ENCODE assay signal across 1 cellular context in the genomic region with DNA sequence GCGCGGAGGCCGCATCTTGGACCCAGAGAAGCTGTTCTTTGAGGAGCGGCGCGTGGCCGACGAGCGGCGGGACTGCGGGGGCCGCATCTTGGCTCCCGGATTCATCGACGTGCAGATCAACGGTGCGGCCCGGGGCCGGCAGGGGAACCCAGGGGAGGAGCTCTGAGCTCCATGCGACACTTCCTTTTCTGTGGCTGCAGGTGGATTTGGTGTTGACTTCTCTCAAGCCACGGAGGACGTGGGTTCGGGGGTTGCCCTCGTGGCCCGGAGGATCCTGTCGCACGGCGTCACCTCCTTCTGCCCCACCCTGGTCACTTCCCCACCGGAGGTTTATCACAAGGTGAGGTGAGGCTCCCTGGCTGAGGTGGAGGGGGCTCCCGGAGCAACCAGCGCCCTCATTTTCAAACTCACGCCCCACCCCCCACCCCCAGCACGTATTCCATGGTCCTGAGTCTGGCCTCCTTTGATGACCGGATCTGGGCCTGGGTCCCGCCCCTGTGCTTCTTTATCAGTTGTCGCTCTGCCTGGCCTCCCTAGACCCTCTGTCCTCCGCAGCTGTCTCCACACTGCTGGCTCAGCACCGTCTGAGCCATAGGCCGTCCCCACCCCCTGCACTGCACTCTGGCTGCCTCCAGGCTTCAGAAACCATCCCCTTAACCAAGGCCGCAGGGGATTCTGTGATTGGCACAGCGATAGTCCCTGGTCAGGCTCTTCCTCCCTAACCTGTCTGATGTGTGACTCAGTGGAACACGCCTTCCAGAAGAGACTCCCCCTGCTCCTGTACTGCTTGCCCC.
TF ChIP-seq lines count a peak whose summit lies in the region.

No MANE protein-coding gene starts in this region.

TF ChIP-seq in HepG2, 621 proteins besides CTCF, POLR2A, EP300 and RAD21 (continued from another document and continues in another):
- TF ChIP-seq ZNF260 (CRISPR knock-in tag; IDR thresholded peaks at IDR 0.05; ENCODE audit: borderline replicate concordance, low read depth): no peak
- no peak for TF ChIP-seq ZKSCAN8 (CRISPR knock-in tag; IDR thresholded peaks at IDR 0.05; ENCODE audit: borderline replicate concordance)
- TF ChIP-seq, protein P1, sequence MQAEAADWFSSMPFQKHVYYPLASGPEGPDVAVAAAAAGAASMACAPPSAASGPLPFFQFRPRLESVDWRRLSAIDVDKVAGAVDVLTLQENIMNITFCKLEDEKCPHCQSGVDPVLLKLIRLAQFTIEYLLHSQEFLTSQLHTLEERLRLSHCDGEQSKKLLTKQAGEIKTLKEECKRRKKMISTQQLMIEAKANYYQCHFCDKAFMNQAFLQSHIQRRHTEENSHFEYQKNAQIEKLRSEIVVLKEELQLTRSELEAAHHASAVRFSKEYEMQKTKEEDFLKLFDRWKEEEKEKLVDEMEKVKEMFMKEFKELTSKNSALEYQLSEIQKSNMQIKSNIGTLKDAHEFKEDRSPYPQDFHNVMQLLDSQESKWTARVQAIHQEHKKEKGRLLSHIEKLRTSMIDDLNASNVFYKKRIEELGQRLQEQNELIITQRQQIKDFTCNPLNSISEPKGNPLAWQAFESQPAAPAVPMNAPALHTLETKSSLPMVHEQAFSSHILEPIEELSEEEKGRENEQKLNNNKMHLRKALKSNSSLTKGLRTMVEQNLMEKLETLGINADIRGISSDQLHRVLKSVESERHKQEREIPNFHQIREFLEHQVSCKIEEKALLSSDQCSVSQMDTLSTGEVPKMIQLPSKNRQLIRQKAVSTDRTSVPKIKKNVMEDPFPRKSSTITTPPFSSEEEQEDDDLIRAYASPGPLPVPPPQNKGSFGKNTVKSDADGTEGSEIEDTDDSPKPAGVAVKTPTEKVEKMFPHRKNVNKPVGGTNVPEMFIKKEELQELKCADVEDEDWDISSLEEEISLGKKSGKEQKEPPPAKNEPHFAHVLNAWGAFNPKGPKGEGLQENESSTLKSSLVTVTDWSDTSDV (CRISPR knock-in tag; IDR thresholded peaks at IDR 0.05): no peak
- TF ChIP-seq NONO (IDR thresholded peaks at IDR 0.05): no peak
- TF ChIP-seq NONO (CRISPR knock-in tag; conservative IDR thresholded peaks at IDR 0.05): peak; percentile 5; the same call in 1 of the 2 replicates
- TF ChIP-seq, protein P2, sequence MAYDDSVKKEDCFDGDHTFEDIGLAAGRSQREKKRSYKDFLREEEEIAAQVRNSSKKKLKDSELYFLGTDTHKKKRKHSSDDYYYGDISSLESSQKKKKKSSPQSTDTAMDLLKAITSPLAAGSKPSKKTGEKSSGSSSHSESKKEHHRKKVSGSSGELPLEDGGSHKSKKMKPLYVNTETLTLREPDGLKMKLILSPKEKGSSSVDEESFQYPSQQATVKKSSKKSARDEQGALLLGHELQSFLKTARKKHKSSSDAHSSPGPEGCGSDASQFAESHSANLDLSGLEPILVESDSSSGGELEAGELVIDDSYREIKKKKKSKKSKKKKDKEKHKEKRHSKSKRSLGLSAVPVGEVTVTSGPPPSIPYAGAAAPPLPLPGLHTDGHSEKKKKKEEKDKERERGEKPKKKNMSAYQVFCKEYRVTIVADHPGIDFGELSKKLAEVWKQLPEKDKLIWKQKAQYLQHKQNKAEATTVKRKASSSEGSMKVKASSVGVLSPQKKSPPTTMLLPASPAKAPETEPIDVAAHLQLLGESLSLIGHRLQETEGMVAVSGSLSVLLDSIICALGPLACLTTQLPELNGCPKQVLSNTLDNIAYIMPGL (CRISPR knock-in tag; IDR thresholded peaks at IDR 0.05; ENCODE audit: borderline replicate concordance in 1 of 2, low read depth in 1 of 2): peak; percentile 43; a peak in 2 of 4 replicates
- no peak for TF ChIP-seq NFKB2 (CRISPR knock-in tag; IDR thresholded peaks at IDR 0.05; ENCODE audit: borderline replicate concordance)
- TF ChIP-seq, protein P3, sequence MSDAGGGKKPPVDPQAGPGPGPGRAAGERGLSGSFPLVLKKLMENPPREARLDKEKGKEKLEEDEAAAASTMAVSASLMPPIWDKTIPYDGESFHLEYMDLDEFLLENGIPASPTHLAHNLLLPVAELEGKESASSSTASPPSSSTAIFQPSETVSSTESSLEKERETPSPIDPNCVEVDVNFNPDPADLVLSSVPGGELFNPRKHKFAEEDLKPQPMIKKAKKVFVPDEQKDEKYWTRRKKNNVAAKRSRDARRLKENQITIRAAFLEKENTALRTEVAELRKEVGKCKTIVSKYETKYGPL (CRISPR knock-in tag; IDR thresholded peaks at IDR 0.05): no peak
- no peak for TF ChIP-seq ZNF317 (CRISPR knock-in tag; IDR thresholded peaks at IDR 0.05)
- TF ChIP-seq RFXAP (CRISPR knock-in tag; IDR thresholded peaks at IDR 0.05; ENCODE audit: borderline replicate concordance): no peak
- no peak for TF ChIP-seq CBX5 (CRISPR knock-in tag; IDR thresholded peaks at IDR 0.05; ENCODE audit: borderline replicate concordance)
- TF ChIP-seq ZNF296 (CRISPR knock-in tag; conservative IDR thresholded peaks at IDR 0.05): no peak
- TF ChIP-seq NR2F6 (IDR thresholded peaks at IDR 0.05): no peak
- TF ChIP-seq NR2F6 (CRISPR knock-in tag; IDR thresholded peaks at IDR 0.05): no peak
- no peak for TF ChIP-seq PCBP2 (optimal IDR thresholded peaks at IDR 0.05; ENCODE audit: low read depth, low read length, poor library complexity, severe bottlenecking)
- TF ChIP-seq ZNF335 (CRISPR knock-in tag; IDR thresholded peaks at IDR 0.05): no peak
- no peak for TF ChIP-seq KLF13 (CRISPR knock-in tag; IDR thresholded peaks at IDR 0.05)
- TF ChIP-seq, protein P4, sequence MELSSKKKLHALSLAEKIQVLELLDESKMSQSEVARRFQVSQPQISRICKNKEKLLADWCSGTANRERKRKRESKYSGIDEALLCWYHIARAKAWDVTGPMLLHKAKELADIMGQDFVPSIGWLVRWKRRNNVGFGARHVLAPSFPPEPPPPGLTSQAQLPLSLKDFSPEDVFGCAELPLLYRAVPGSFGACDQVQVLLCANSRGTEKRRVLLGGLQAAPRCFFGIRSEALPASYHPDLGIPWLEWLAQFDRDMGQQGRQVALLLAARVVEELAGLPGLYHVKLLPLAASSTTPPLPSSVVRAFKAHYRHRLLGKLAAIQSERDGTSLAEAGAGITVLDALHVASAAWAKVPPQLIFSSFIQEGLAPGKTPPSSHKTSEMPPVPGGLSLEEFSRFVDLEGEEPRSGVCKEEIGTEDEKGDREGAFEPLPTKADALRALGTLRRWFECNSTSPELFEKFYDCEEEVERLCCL (CRISPR knock-in tag; IDR thresholded peaks at IDR 0.05; ENCODE audit: borderline replicate concordance): no peak
- TF ChIP-seq, protein P5, sequence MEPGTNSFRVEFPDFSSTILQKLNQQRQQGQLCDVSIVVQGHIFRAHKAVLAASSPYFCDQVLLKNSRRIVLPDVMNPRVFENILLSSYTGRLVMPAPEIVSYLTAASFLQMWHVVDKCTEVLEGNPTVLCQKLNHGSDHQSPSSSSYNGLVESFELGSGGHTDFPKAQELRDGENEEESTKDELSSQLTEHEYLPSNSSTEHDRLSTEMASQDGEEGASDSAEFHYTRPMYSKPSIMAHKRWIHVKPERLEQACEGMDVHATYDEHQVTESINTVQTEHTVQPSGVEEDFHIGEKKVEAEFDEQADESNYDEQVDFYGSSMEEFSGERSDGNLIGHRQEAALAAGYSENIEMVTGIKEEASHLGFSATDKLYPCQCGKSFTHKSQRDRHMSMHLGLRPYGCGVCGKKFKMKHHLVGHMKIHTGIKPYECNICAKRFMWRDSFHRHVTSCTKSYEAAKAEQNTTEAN (CRISPR knock-in tag; conservative IDR thresholded peaks at IDR 0.05): no peak
- TF ChIP-seq, protein P6, sequence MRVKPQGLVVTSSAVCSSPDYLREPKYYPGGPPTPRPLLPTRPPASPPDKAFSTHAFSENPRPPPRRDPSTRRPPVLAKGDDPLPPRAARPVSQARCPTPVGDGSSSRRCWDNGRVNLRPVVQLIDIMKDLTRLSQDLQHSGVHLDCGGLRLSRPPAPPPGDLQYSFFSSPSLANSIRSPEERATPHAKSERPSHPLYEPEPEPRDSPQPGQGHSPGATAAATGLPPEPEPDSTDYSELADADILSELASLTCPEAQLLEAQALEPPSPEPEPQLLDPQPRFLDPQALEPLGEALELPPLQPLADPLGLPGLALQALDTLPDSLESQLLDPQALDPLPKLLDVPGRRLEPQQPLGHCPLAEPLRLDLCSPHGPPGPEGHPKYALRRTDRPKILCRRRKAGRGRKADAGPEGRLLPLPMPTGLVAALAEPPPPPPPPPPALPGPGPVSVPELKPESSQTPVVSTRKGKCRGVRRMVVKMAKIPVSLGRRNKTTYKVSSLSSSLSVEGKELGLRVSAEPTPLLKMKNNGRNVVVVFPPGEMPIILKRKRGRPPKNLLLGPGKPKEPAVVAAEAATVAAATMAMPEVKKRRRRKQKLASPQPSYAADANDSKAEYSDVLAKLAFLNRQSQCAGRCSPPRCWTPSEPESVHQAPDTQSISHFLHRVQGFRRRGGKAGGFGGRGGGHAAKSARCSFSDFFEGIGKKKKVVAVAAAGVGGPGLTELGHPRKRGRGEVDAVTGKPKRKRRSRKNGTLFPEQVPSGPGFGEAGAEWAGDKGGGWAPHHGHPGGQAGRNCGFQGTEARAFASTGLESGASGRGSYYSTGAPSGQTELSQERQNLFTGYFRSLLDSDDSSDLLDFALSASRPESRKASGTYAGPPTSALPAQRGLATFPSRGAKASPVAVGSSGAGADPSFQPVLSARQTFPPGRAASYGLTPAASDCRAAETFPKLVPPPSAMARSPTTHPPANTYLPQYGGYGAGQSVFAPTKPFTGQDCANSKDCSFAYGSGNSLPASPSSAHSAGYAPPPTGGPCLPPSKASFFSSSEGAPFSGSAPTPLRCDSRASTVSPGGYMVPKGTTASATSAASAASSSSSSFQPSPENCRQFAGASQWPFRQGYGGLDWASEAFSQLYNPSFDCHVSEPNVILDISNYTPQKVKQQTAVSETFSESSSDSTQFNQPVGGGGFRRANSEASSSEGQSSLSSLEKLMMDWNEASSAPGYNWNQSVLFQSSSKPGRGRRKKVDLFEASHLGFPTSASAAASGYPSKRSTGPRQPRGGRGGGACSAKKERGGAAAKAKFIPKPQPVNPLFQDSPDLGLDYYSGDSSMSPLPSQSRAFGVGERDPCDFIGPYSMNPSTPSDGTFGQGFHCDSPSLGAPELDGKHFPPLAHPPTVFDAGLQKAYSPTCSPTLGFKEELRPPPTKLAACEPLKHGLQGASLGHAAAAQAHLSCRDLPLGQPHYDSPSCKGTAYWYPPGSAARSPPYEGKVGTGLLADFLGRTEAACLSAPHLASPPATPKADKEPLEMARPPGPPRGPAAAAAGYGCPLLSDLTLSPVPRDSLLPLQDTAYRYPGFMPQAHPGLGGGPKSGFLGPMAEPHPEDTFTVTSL (CRISPR knock-in tag; IDR thresholded peaks at IDR 0.05; ENCODE audit: borderline replicate concordance): no peak
- TF ChIP-seq, protein P7, sequence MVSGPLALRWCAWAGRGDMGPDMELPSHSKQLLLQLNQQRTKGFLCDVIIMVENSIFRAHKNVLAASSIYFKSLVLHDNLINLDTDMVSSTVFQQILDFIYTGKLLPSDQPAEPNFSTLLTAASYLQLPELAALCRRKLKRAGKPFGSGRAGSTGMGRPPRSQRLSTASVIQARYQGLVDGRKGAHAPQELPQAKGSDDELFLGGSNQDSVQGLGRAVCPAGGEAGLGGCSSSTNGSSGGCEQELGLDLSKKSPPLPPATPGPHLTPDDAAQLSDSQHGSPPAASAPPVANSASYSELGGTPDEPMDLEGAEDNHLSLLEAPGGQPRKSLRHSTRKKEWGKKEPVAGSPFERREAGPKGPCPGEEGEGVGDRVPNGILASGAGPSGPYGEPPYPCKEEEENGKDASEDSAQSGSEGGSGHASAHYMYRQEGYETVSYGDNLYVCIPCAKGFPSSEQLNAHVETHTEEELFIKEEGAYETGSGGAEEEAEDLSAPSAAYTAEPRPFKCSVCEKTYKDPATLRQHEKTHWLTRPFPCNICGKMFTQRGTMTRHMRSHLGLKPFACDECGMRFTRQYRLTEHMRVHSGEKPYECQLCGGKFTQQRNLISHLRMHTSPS (CRISPR knock-in tag; IDR thresholded peaks at IDR 0.05; ENCODE audit: low read depth): no peak
- no peak for TF ChIP-seq ZNF256 (CRISPR knock-in tag; conservative IDR thresholded peaks at IDR 0.05)
- TF ChIP-seq, protein P8, sequence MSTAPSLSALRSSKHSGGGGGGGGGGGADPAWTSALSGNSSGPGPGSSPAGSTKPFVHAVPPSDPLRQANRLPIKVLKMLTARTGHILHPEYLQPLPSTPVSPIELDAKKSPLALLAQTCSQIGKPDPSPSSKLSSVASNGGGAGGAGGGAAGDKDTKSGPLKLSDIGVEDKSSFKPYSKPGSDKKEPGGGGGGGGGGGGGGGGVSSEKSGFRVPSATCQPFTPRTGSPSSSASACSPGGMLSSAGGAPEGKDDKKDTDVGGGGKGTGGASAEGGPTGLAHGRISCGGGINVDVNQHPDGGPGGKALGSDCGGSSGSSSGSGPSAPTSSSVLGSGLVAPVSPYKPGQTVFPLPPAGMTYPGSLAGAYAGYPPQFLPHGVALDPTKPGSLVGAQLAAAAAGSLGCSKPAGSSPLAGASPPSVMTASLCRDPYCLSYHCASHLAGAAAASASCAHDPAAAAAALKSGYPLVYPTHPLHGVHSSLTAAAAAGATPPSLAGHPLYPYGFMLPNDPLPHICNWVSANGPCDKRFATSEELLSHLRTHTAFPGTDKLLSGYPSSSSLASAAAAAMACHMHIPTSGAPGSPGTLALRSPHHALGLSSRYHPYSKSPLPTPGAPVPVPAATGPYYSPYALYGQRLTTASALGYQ (CRISPR knock-in tag; IDR thresholded peaks at IDR 0.05): no peak
- peak; percentile 69 for TF ChIP-seq SAP130 (CRISPR knock-in tag; IDR thresholded peaks at IDR 0.05; ENCODE audit: low read depth)
- peak; percentile 82 for TF ChIP-seq AGO1 (IDR thresholded peaks at IDR 0.05; ENCODE audit: low read depth, low read length, poor library complexity, severe bottlenecking)
- TF ChIP-seq, protein P9, sequence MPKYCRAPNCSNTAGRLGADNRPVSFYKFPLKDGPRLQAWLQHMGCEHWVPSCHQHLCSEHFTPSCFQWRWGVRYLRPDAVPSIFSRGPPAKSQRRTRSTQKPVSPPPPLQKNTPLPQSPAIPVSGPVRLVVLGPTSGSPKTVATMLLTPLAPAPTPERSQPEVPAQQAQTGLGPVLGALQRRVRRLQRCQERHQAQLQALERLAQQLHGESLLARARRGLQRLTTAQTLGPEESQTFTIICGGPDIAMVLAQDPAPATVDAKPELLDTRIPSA (CRISPR knock-in tag; IDR thresholded peaks at IDR 0.05; ENCODE audit: borderline replicate concordance): no peak
- no peak for TF ChIP-seq PHF5A (CRISPR knock-in tag; IDR thresholded peaks at IDR 0.05; ENCODE audit: low read depth, unreplicated experiment)
- TF ChIP-seq ZNF468 (CRISPR knock-in tag; IDR thresholded peaks at IDR 0.05): no peak
- no peak for TF ChIP-seq CEBPB (IDR thresholded peaks at IDR 0.05; ENCODE audit: borderline replicate concordance, low read depth, low read length)
- TF ChIP-seq KDM6A (CRISPR knock-in tag; IDR thresholded peaks at IDR 0.05; ENCODE audit: low read depth): no peak
- no peak for TF ChIP-seq SOX5 (CRISPR knock-in tag; IDR thresholded peaks at IDR 0.05; ENCODE audit: borderline replicate concordance)
- no peak for TF ChIP-seq ARNT (IDR thresholded peaks at IDR 0.05)
- TF ChIP-seq ZBTB42 (CRISPR knock-in tag; IDR thresholded peaks at IDR 0.05): no peak
